In genomic region chr1:24735619-24736375, GRCh38 we compare ENCODE assay signal across 8 cellular contexts. TPM values are rescaled to one million over a fixed set of nuclear protein-coding genes. Genes with fewer than 3 reads are reported as not detected.
DNase-seq lines count a peak whose midpoint lies in the region; ATAC-seq and TF ChIP-seq lines count a peak whose summit lies in the region.

No MANE protein-coding gene starts in this region.

- ATAC-seq in GM19455 (IDR thresholded peaks at IDR 0.05; ENCODE audit: unreplicated experiment): no peak

- CTCF ChIA-PET in GM10248 (lab: Yijun Ruan, JAX): interaction anchor here (0.9 to 1.4 kb wide), 2 partner anchors 10 to 46 kb away, joined by 3 read pairs; partner anchors contain the start of gene CLIC4

- POLR2A ChIA-PET in GM10248 (lab: Yijun Ruan, JAX): no interaction called here

- DNase-seq in EL (peak; percentile 59), fibroblast of villous mesenchyme (ENCODE audit: low read depth) (peak; percentile 78), retinal pigment epithelial cell (ENCODE audit: low read depth) (peak; percentile 62), SKM-1 treated with dmso at 0.1 percent for 144 hours (lab: John Stamatoyannopoulos, UW; ENCODE audit: unreplicated experiment) (no peak), GM10248 (ENCODE audit: extremely low spot score) (no peak)
- DNase-seq in activated effector memory CD4-positive, alpha-beta T cell treated with anti-CD3 and anti-CD28 coated beads, Interleukin-2, amount 50 U/mL, for 16 hours: no peak

- no peak overlapping the region for H3K4me3 ChIP-seq in fibroblast of villous mesenchyme (ENCODE audit: low read depth, low read length)
- no peak overlapping the region for H3K4me3 ChIP-seq in retinal pigment epithelial cell (ENCODE audit: low read length)

- TF ChIP-seq CTCF in fibroblast of villous mesenchyme (IDR thresholded peaks at IDR 0.05; ENCODE audit: insufficient read depth, low read depth, low read length) (no peak), retinal pigment epithelial cell (conservative IDR thresholded peaks at IDR 0.05; ENCODE audit: low read depth, low read length) (no peak), GM10248 (IDR thresholded peaks at IDR 0.05; ENCODE audit: control extremely low read depth, extremely low read depth, low read depth, missing control alignments) (no peak)

TF ChIP-seq in PFSK-1, 5 proteins besides CTCF, POLR2A, EP300 and RAD21:
- TF ChIP-seq SIN3A (IDR thresholded peaks at IDR 0.05; ENCODE audit: borderline replicate concordance, insufficient read depth, low read length) (no peak; the same call in 1 of the 2 replicates), REST (IDR thresholded peaks at IDR 0.05; ENCODE audit: insufficient read depth in 1 of 2, low read depth in 2 of 2, low read length in 2 of 2) (no peak), TAF1 (IDR thresholded peaks at IDR 0.05; ENCODE audit: borderline replicate concordance, insufficient read depth, low read length) (peak; percentile 16; the same call in 1 of the 2 replicates)

RNA-seq across cellular contexts. Expression of gene CLIC4, which starts 9.4 kb away (rescaled TPM):
- 504 TPM for polyA plus RNA-seq in PFSK-1 (2012; ENCODE audit: insufficient read length, low read depth)
- total RNA-seq in fibroblast of villous mesenchyme: 411 and 544 TPM in 2 replicates

Comparison
In these comparisons a context has a peak if more than half of its experiments do, and no peak if none do; other contexts are left out.
1. DNase-seq: peak in EL (single experiment), fibroblast of villous mesenchyme (single experiment) and retinal pigment epithelial cell (single experiment); none in SKM-1 treated with dmso at 0.1 percent for 144 hours (single experiment), GM10248 (single experiment) and activated effector memory CD4-positive, alpha-beta T cell treated with anti-CD3 and anti-CD28 coated beads, Interleukin-2, amount 50 U/mL, for 16 hours (single experiment).